24 cellular contexts compared by ENCODE assay signal in the genomic region with DNA sequence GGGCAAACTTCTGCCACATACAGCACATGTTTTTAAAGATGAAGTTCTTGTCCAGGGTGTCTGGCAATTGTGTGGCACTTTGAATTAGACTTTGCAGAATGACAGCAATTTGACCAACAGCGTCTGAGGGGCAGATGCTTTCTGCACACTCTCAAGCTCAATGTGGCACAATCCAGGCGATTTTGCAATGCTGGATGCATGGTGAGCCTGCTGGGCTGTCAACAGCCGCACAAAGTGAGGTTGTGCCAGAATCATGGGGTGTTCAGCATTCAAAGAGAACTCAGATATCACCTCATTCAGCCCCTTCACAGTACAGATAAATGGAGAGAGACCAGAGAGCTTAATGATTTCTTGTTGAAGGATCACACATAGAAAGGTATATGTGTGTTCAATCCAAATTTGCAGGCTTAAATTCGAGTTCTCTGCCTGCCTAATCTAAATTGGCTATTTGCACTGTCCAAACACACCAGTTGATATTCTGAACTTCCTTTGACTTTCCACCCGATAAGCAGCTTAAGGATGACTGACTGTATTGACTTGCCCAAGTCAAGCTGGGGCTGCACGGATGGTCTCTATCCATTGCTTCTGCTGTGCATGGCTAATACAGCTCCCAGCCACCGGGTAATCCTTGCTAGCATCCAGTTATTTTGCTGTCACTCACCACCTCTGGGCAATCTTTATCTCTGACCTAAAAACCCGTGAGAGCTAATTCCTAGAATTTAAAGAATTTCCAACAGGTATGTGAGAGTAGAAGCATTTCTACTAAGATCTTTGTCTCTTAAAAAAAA.
"Had no signal": no experiment of that assay in that cellular context is flagged by ENCODE, and none has a peak within 500 bp of the region (broad histone marks: within the 10 kb centered on the region; RNA-seq: fewer than 3 reads in every experiment).

No MANE protein-coding gene starts in this region.

- H3K36me3 ChIP-seq: ascending aorta, breast epithelium, gastrocnemius medialis, left lung, prostate gland, right lobe of liver, suprapubic skin, transverse colon, uterus had no signal

- H3K4me1 ChIP-seq: ascending aorta, breast epithelium, gastrocnemius medialis, left lung, prostate gland, right lobe of liver, suprapubic skin, uterus had no signal

- FAIRE-seq: small intestine had no signal

- H3K4me3 ChIP-seq: ascending aorta, breast epithelium, gastrocnemius medialis, left lung, prostate gland, right lobe of liver, suprapubic skin, transverse colon, uterus had no signal

- H3K27ac ChIP-seq: ascending aorta, breast epithelium, gastrocnemius medialis, left lung, prostate gland, right lobe of liver, suprapubic skin, transverse colon, uterus had no signal

- DNase-seq: activated CD4-positive, alpha-beta T cell treated with anti-CD3 and anti-CD28 coated beads, Interleukin-2, amount 50 U/mL, for 1 hour; activated CD4-positive, CD25-positive, alpha-beta regulatory T cell treated with anti-CD3 and anti-CD28 coated beads, Interleukin-2, amount 50 U/mL, for 72 hours; activated CD8-positive, alpha-beta memory T cell treated with anti-CD3 and anti-CD28 coated beads for 24 hours; activated CD8-positive, alpha-beta memory T cell treated with anti-CD3 and anti-CD28 coated beads, Interleukin-2, amount 50 U/mL, for 48 hours; activated effector memory CD4-positive, alpha-beta T cell treated with anti-CD3 and anti-CD28 coated beads, Interleukin-2, amount 50 U/mL, for 16 hours; activated naive CD4-positive, alpha-beta T cell treated with anti-CD3 and anti-CD28 coated beads, Interleukin-2, amount 50 U/mL, for 16 hours; activated T-cell treated with anti-CD3 and anti-CD28 coated beads, Interleukin-2, amount 50 U/mL, for 72 hours; dermis blood vessel endothelial cell; effector memory CD4-positive, alpha-beta T cell; gastrocnemius medialis; head of caudate nucleus; left lung; naive thymus-derived CD4-positive, alpha-beta T cell; right lobe of liver; small intestine; stimulated activated CD4-positive, alpha-beta T cell treated with anti-CD3 and anti-CD28 coated beads, Interleukin-15, amount 100 ng/mL, for 24 hours; stimulated activated CD4-positive, alpha-beta T cell treated with anti-CD3 and anti-CD28 coated beads, Interleukin-2, amount 100 ng/mL, for 48 hours; stimulated activated naive CD8-positive, alpha-beta T cell treated with anti-CD3 and anti-CD28 coated beads, Interleukin-15, amount 100 ng/mL, for 72 hours; transverse colon; uterus had no signal

- H3K27me3 ChIP-seq: ascending aorta, breast epithelium, gastrocnemius medialis, left lung, right lobe of liver, suprapubic skin, transverse colon, uterus had no signal
